8 cellular contexts compared by ENCODE assay signal in genomic region chr2:101205521-101205998, GRCh38. TPM values are rescaled to one million over a fixed set of nuclear protein-coding genes. Genes with fewer than 3 reads are reported as not detected.
DNase-seq lines count a peak whose midpoint lies in the region; ATAC-seq and TF ChIP-seq lines count a peak whose summit lies in the region.

No MANE protein-coding gene starts in this region.

- H3K36me3 Mint-ChIP-seq in CD8-positive, alpha-beta T cell, result no peaks in the 10 kb centered on the region
- H3K36me3 Mint-ChIP-seq in effector memory CD8-positive, alpha-beta T cell (ENCODE audit: insufficient read depth), result no peaks in the 10 kb centered on the region

- H2BK120ac ChIP-seq in mesenchymal stem cell (ENCODE audit: low read depth, low read length), result no peak overlapping the region

- CTCF ChIA-PET in CD8-positive, alpha-beta T cell (lab: Charles Lee), result interaction anchor here (0.6 to 4.8 kb wide), 19 partner anchors 9 to 1162 kb away, joined by 3 to 46 read pairs (median 5); partner anchors contain the start of genes CNOT11 and TBC1D8

- no peak overlapping the region for H3K4me3 ChIP-seq in CD8-positive, alpha-beta T cell (ENCODE audit: low read depth, low read length)
- H3K4me3 ChIP-seq in mesenchymal stem cell (ENCODE audit: insufficient read depth in 1 of 2, low read depth in 1 of 2, low read length in 2 of 2), result peak overlapping the region in 1 of 2 experiments; percentile 56

- no peak overlapping the region for H2AK5ac ChIP-seq in mesenchymal stem cell (ENCODE audit: low read length, severe bottlenecking)

- no peak overlapping the region for H4K91ac ChIP-seq in mesenchymal stem cell (ENCODE audit: low read length)

- peak overlapping the region; percentile 70 for H3K4me3 Mint-ChIP-seq in CD8-positive, alpha-beta T cell
- H3K4me3 Mint-ChIP-seq in effector memory CD8-positive, alpha-beta T cell, result peak overlapping the region; percentile 36 to 43

- no peak overlapping the region for H2BK5ac ChIP-seq in mesenchymal stem cell (ENCODE audit: low read depth, low read length, poor library complexity, severe bottlenecking)

- no peak overlapping the region for H3K14ac ChIP-seq in mesenchymal stem cell (ENCODE audit: low read length in 2 of 2)

- 47% methylated on average over 10 of the region's 10 CpGs for WGBS in mesenchymal stem cell

- H2BK12ac ChIP-seq in mesenchymal stem cell (ENCODE audit: low read length in 2 of 2), result no peak overlapping the region

- peak; percentile 73 for ATAC-seq in CD8-positive, alpha-beta T cell
- ATAC-seq in HG02852 (IDR thresholded peaks at IDR 0.05; ENCODE audit: unreplicated experiment) (peak; percentile 48), GM21526 (IDR thresholded peaks at IDR 0.05; ENCODE audit: low FRiP score, unreplicated experiment) (no peak)
- peak; percentile 75 for ATAC-seq in effector memory CD8-positive, alpha-beta T cell (replicated peaks)
- peak; percentile 96 for ATAC-seq in stimulated activated naive CD8-positive, alpha-beta T cell treated with anti-CD3 and anti-CD28 coated beads, Interleukin-15, Interleukin-2, amounts not matched to agents 100 U/mL and 50 U/mL, for 24 hours

- intact Hi-C loops in CD8-positive, alpha-beta T cell (cut with DNase I, micrococcal nuclease), result loop anchor here (1.0 to 5.0 kb wide), 2 partner anchors 47 to 193 kb away; partner anchors contain the start of gene CNOT11 (in 1 of the 2)

- H2AFZ ChIP-seq in mesenchymal stem cell (ENCODE audit: low read depth, low read length), result no peak overlapping the region

- no peak overlapping the region for H3K23ac ChIP-seq in mesenchymal stem cell (ENCODE audit: low read length in 2 of 2)

- no peaks in the 10 kb centered on the region for H3K27me3 ChIP-seq in CD8-positive, alpha-beta T cell (ENCODE audit: insufficient read depth, low read length)
- H3K27me3 ChIP-seq in mesenchymal stem cell (ENCODE audit: control insufficient read depth in 1 of 2, insufficient read depth in 1 of 2, low read length in 2 of 2), result no peaks in the 10 kb centered on the region

- no peak overlapping the region for H2BK15ac ChIP-seq in mesenchymal stem cell (ENCODE audit: low read depth, poor library complexity, severe bottlenecking)

- no peaks in the 10 kb centered on the region for H3K79me1 ChIP-seq in mesenchymal stem cell (replicated peaks; ENCODE audit: low read length, poor library complexity, severe bottlenecking)

- peak overlapping the region; percentile 90 for H3K9ac ChIP-seq in mesenchymal stem cell (ENCODE audit: low read length)

- peak in 5 of 7 experiments; percentile 18 to 53 (median 34) for DNase-seq in CD8-positive, alpha-beta T cell
- DNase-seq in NCI-H526 treated with DMSO at 0.1 percent for 48 hours (lab: John Stamatoyannopoulos, UW), result peak; percentile 69
- DNase-seq in activated CD4-positive, alpha-beta T cell treated with anti-CD3 and anti-CD28 coated beads, Interleukin-2, amount 50 U/mL, for 1 hour, result peak; percentile 31
- peak; percentile 5 to 20 (median 10) for DNase-seq in effector memory CD8-positive, alpha-beta T cell
- peak; percentile 85 for DNase-seq in mesenchymal stem cell
- DNase-seq in stimulated activated naive CD8-positive, alpha-beta T cell treated with anti-CD3 and anti-CD28 coated beads, Interleukin-15, Interleukin-2, amounts not matched to agents 100 U/mL and 50 U/mL, for 24 hours, result peak; percentile 42

- POLR2A ChIA-PET in CD8-positive, alpha-beta T cell (lab: Charles Lee), result interaction anchor here (0.9 to 1.1 kb wide), 3 partner anchors 26 to 193 kb away, joined by 4 read pairs; no protein-coding TSS in a partner anchor

- no peak overlapping the region for H3K4me2 ChIP-seq in mesenchymal stem cell (ENCODE audit: low read length, poor library complexity, severe bottlenecking)

- no peaks in the 10 kb centered on the region for H3K9me3 ChIP-seq in CD8-positive, alpha-beta T cell (ENCODE audit: low read length)
- peaks cover 8% of the 10 kb centered on the region for H3K9me3 ChIP-seq in mesenchymal stem cell (ENCODE audit: control insufficient read depth, low read length)

- peaks cover 12% of the 10 kb centered on the region for H3K4me1 Mint-ChIP-seq in CD8-positive, alpha-beta T cell (ENCODE audit: low read depth)
- H3K4me1 Mint-ChIP-seq in effector memory CD8-positive, alpha-beta T cell (ENCODE audit: low read depth in 2 of 2), result peaks cover 4 to 7% of the 10 kb centered on the region in 2 donors

- no peak overlapping the region for H4K8ac ChIP-seq in mesenchymal stem cell (ENCODE audit: low read length)

- no peak overlapping the region for H3K4ac ChIP-seq in mesenchymal stem cell (ENCODE audit: low read depth in 1 of 2, low read length in 2 of 2)

- peaks cover 4% of the 10 kb centered on the region for H3K4me1 ChIP-seq in CD8-positive, alpha-beta T cell (ENCODE audit: insufficient read depth, low read length)
- H3K4me1 ChIP-seq in mesenchymal stem cell (ENCODE audit: control insufficient read depth, insufficient read depth, low read depth, low read length), result no peaks in the 10 kb centered on the region

- peaks cover 7% of the 10 kb centered on the region for H3K9me3 Mint-ChIP-seq in CD8-positive, alpha-beta T cell
- H3K9me3 Mint-ChIP-seq in effector memory CD8-positive, alpha-beta T cell, result no peaks in the 10 kb centered on the region

- H3K27ac Mint-ChIP-seq in CD8-positive, alpha-beta T cell, result peak overlapping the region; percentile 73
- H3K27ac Mint-ChIP-seq in effector memory CD8-positive, alpha-beta T cell, result peak overlapping the region; percentile 62 to 70

- H3K27ac ChIP-seq in CD8-positive, alpha-beta T cell (ENCODE audit: low read depth, low read length), result no peak overlapping the region
- no peak overlapping the region for H3K27ac ChIP-seq in mesenchymal stem cell (ENCODE audit: low read length, poor library complexity, severe bottlenecking)

- no peaks in the 10 kb centered on the region for H3K36me3 ChIP-seq in CD8-positive, alpha-beta T cell (ENCODE audit: insufficient read depth, low read length)
- H3K36me3 ChIP-seq in mesenchymal stem cell (ENCODE audit: control insufficient read depth in 1 of 2, insufficient read depth in 2 of 2, low read depth in 1 of 2, low read length in 2 of 2), result no peaks in the 10 kb centered on the region

- H3K27me3 Mint-ChIP-seq in CD8-positive, alpha-beta T cell (ENCODE audit: low read depth), result no peaks in the 10 kb centered on the region
- H3K27me3 Mint-ChIP-seq in effector memory CD8-positive, alpha-beta T cell, result no peaks in the 10 kb centered on the region

- no peak overlapping the region for H3K18ac ChIP-seq in mesenchymal stem cell (ENCODE audit: low read depth in 1 of 2, low read length in 2 of 2)

- TF ChIP-seq CTCF in CD8-positive, alpha-beta T cell (IDR thresholded peaks at IDR 0.05), result peak; percentile 26

RNA-seq across cellular contexts. Expression of gene CNOT11, which starts 47.1 kb away (rescaled TPM):
- 10 to 100 TPM; 41.9 to 43.0 TPM for total RNA-seq in CD8-positive, alpha-beta T cell
- polyA plus RNA-seq in mesenchymal stem cell (2013, experiment 1 of 2), result 41.6 TPM
- polyA plus RNA-seq in mesenchymal stem cell (2013, experiment 2 of 2), result 40.2 TPM

RNA-seq across cellular contexts. Expression of gene TBC1D8, which starts 54.4 kb away (rescaled TPM):
- total RNA-seq in CD8-positive, alpha-beta T cell, result 1 to 10 TPM in 1 of 2 experiments, under 1 TPM in 1; 0.47 to 1.1 TPM
- polyA plus RNA-seq in mesenchymal stem cell (2013, experiment 1 of 2), result 10.0 TPM
- polyA plus RNA-seq in mesenchymal stem cell (2013, experiment 2 of 2), result 10.1 TPM

Comparison
In these comparisons a context has a peak if more than half of its experiments do, and no peak if none do; other contexts are left out.
1. DNase-seq: peak in every context shown above with its lines; median percentile 85 in mesenchymal stem cell; 69 in NCI-H526 treated with DMSO at 0.1 percent for 48 hours; 42 in stimulated activated naive CD8-positive, alpha-beta T cell treated with anti-CD3 and anti-CD28 coated beads, Interleukin-15, Interleukin-2, amounts not matched to agents 100 U/mL and 50 U/mL, for 24 hours; 34 in CD8-positive, alpha-beta T cell; 31 in activated CD4-positive, alpha-beta T cell treated with anti-CD3 and anti-CD28 coated beads, Interleukin-2, amount 50 U/mL, for 1 hour; 10 in effector memory CD8-positive, alpha-beta T cell.